ENCODE assay signal across 9 cellular contexts in the genomic region with DNA sequence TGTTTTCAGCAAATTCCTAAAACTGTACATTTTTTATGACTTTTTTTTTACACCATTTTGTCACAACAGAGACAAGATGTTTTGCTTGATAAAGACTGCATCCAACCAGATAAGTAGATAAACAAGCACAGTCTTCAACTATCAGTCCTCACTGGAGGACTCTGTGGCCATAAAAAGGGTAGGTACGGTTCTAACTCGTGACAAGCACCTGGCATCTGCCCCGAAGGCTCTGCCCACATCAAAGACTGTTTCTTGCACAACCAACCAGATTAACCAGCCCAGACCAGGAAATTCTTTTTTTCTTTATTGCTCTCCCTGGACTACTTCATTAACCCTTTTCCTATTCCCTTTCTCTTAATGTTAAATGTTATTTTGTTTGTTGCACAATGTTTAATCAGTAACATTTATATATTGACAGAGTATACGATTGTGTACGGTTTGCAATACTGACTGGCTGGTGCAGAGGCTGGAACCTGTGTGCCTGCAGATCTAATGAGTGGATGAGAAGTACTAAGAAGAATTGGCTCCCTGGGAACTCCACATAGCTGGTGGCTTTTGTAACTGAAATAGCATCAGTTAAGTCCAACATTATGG.
A peak's percentile ranks its signal among the peaks of the same experiment; 100 is the strongest.
DNase-seq lines count a peak whose midpoint lies in the region; ATAC-seq, FAIRE-seq and TF ChIP-seq lines count a peak whose summit lies in the region.
"Had no signal": no experiment of that assay in that cellular context is flagged by ENCODE, and none has a peak within 500 bp of the region (broad histone marks: within the 10 kb centered on the region; RNA-seq: fewer than 3 reads in every experiment).

No MANE protein-coding gene starts in this region.

- no peaks in the 10 kb centered on the region for H3K36me3 ChIP-seq in RWPE2 (ENCODE audit: low read depth)
- peaks cover 3 to 13% (median 7%) of the 10 kb centered on the region in 4 experiments; a peak in 7 of 8 replicates for H3K36me3 ChIP-seq in H1 (ENCODE audit: control insufficient read depth in 2 of 4, insufficient read depth in 4 of 4, low read length in 3 of 4)
- no peaks in the 10 kb centered on the region for H3K36me3 ChIP-seq in HAP-1 (replicated peaks)

- peak overlapping the region; percentile 97; the same call in 1 of the 2 replicates for H2AK5ac ChIP-seq in H1 (ENCODE audit: low read depth, low read length)

- no peaks in the 10 kb centered on the region for H3K9me3 ChIP-seq in RWPE2 (ENCODE audit: severe bottlenecking)
- H3K9me3 ChIP-seq in H1 (ENCODE audit: insufficient read depth in 2 of 2, low read depth in 1 of 2, low read length in 1 of 2): no peaks in the 10 kb centered on the region
- no peaks in the 10 kb centered on the region for H3K9me3 ChIP-seq in HAP-1

- peaks cover 12% of the 10 kb centered on the region for H3K4me1 ChIP-seq in RWPE2 (ENCODE audit: insufficient read depth, poor library complexity, severe bottlenecking)
- H3K4me1 ChIP-seq in H1 (replicated peaks in 1 of 4; ENCODE audit: control insufficient read depth in 3 of 4, insufficient read depth in 4 of 4, low read length in 3 of 4): peaks cover 21 to 41% (median 32%) of the 10 kb centered on the region in 4 experiments
- peaks cover 16% of the 10 kb centered on the region for H3K4me1 ChIP-seq in HAP-1

- H3K4me1 Mint-ChIP-seq in activated T-cell treated with anti-CD3 and anti-CD28 coated beads, Interleukin-2, amount 50 U/mL, for 24 hours (ENCODE audit: low read depth): peaks cover 83% of the 10 kb centered on the region
- peaks cover 10% of the 10 kb centered on the region for H3K4me1 Mint-ChIP-seq in chondrocyte (ENCODE audit: low read depth)

- in situ Hi-C loops in HAP-1 (cut with MboI; ENCODE audit: low sequenced_read_pairs): no loop called here

- TF ChIP-seq EP300 in H1 (IDR thresholded peaks at IDR 0.05; ENCODE audit: borderline replicate concordance in 1 of 2, low read depth in 2 of 2, low read length in 2 of 2): no peak

- H4K91ac ChIP-seq in H1 (replicated peaks; ENCODE audit: insufficient read length, low read length): peak overlapping the region; percentile 72

- TF ChIP-seq CTCF in RWPE2 (IDR thresholded peaks at IDR 0.05; ENCODE audit: poor library complexity, severe bottlenecking): no peak
- TF ChIP-seq CTCF in H1 (IDR thresholded peaks at IDR 0.05; ENCODE audit: control extremely low read depth in 1 of 3, insufficient read depth in 1 of 3, low read depth in 1 of 3, low read length in 3 of 3): no peak
- TF ChIP-seq CTCF in chondrocyte (IDR thresholded peaks at IDR 0.05): no peak

- H3K14ac ChIP-seq in H1 (ENCODE audit: insufficient read length): no peak overlapping the region

- no peak for DNase-seq in activated T-cell treated with anti-CD3 and anti-CD28 coated beads, Interleukin-2, amount 50 U/mL, for 24 hours
- DNase-seq in activated T-cell treated with anti-CD3 and anti-CD28 coated beads, Interleukin-2, amount 50 U/mL, for 48 hours: no peak
- DNase-seq in RWPE2 (ENCODE audit: low spot score) (no peak), H1 (ENCODE audit: low read depth in 1 of 2, low spot score in 2 of 2) (no peak), chondrocyte (ENCODE audit: low spot score) (no peak), posterior vena cava (ENCODE audit: low spot score) (no peak), HAP-1 (ENCODE audit: low spot score in 2 of 2) (no peak)
- DNase-seq in stimulated activated naive CD8-positive, alpha-beta T cell treated with anti-CD3 and anti-CD28 coated beads, Interleukin-15, Interleukin-2, amounts not matched to agents 100 U/mL and 50 U/mL, for 24 hours: no peak
- DNase-seq: activated B cell treated with CpG ODN at 0.5 μM for 24 hours had no signal

- WGBS in H1 (ENCODE audit: extremely low coverage in 1 of 2, insufficient coverage in 1 of 2, insufficient read length in 1 of 2, insufficient replicate concordance in 2 of 2, low coverage in 1 of 2, low lambda C conversion rate in 2 of 2, missing lambda C conversion rate in 1 of 2), 2 experiments: 90% methylated on average over 5 of the region's 5 CpGs; no CpG with 5 or more reads in 1 of the 2 experiments

- H3K79me2 ChIP-seq in H1 (ENCODE audit: control insufficient read depth in 1 of 2, insufficient read depth in 2 of 2, low read length in 2 of 2): peaks cover 4 to 44% of the 10 kb centered on the region in 2 experiments; a peak in 2 of 4 replicates

- peak overlapping the region; percentile 87 for H3K27ac Mint-ChIP-seq in activated T-cell treated with anti-CD3 and anti-CD28 coated beads, Interleukin-2, amount 50 U/mL, for 24 hours
- no peak overlapping the region for H3K27ac Mint-ChIP-seq in chondrocyte (ENCODE audit: unreplicated experiment)

- peak overlapping the region; percentile 59 for H2BK120ac ChIP-seq in H1 (replicated peaks; ENCODE audit: low read depth, low read length)

- CTCF ChIA-PET in H1 (lab: Charles Lee; ENCODE audit: partially characterized antibody): interaction anchor here (0.9 kb wide), 1 partner anchor 90 kb away, joined by 3 read pairs; no protein-coding TSS in a partner anchor

- H3K4me3 Mint-ChIP-seq in activated T-cell treated with anti-CD3 and anti-CD28 coated beads, Interleukin-2, amount 50 U/mL, for 24 hours: no peak overlapping the region
- H3K4me3 Mint-ChIP-seq in chondrocyte (ENCODE audit: unreplicated experiment): no peak overlapping the region
- H3K4me3 Mint-ChIP-seq: activated B cell treated with CpG ODN at 0.5 μM for 24 hours had no signal

- no peak overlapping the region for H3K56ac ChIP-seq in H1 (replicated peaks; ENCODE audit: insufficient read length, low read depth, low read length)

- peak overlapping the region; percentile 19; the same call in 1 of the 2 replicates for H2BK20ac ChIP-seq in H1 (ENCODE audit: low read length)

- peak overlapping the region; percentile 92 for H2BK5ac ChIP-seq in H1 (ENCODE audit: low read depth, low read length)

- H4K20me1 ChIP-seq in H1 (replicated peaks in 1 of 2; ENCODE audit: control insufficient read depth in 1 of 2, insufficient read depth in 2 of 2, low read length in 2 of 2): no peaks in the 10 kb centered on the region

- H3K27me3 ChIP-seq in RWPE2 (ENCODE audit: insufficient read depth, poor library complexity, severe bottlenecking) (no peaks in the 10 kb centered on the region), H1 (replicated peaks in 1 of 4; ENCODE audit: control insufficient read depth in 3 of 4, extremely low read depth in 1 of 4, insufficient read depth in 3 of 4, low read length in 3 of 4) (no peaks in the 10 kb centered on the region), HAP-1 (ENCODE audit: low read depth) (no peaks in the 10 kb centered on the region)

- peak; percentile 70 for ATAC-seq in RWPE2 (ENCODE audit: low read depth)
- peak; percentile 58 for ATAC-seq in stimulated activated naive CD8-positive, alpha-beta T cell treated with anti-CD3 and anti-CD28 coated beads, Interleukin-15, Interleukin-2, amounts not matched to agents 100 U/mL and 50 U/mL, for 24 hours

- peak overlapping the region; percentile 36 for H3K18ac ChIP-seq in H1 (ENCODE audit: extremely low read depth, low read length)

- H3K9ac ChIP-seq in H1 (replicated peaks in 1 of 4; ENCODE audit: extremely low read depth in 1 of 4, low read depth in 3 of 4, low read length in 3 of 4): no peak overlapping the region

- H2AFZ ChIP-seq in H1 (ENCODE audit: low read length): no peak overlapping the region

- POLR2A ChIA-PET in H1 (lab: Charles Lee; ENCODE audit: partially characterized antibody): interaction anchor here (0.6 to 9.5 kb wide), 12 partner anchors 14 to 564 kb away, joined by 3 to 113 read pairs (median 4); partner anchors contain the start of gene SERINC5

- no peak for FAIRE-seq in H1 (lab: Jason Lieb, UNC)

- peak overlapping the region; percentile 99; the same call in 1 of the 2 replicates for H2BK12ac ChIP-seq in H1 (ENCODE audit: low read depth, low read length)

- intact Hi-C loops in posterior vena cava (cut with DNase I): no loop called here

- no peak overlapping the region for H4K8ac ChIP-seq in H1 (ENCODE audit: extremely low read depth, insufficient read depth, low read length)

- no peaks in the 10 kb centered on the region for H3K9me3 Mint-ChIP-seq in activated T-cell treated with anti-CD3 and anti-CD28 coated beads, Interleukin-2, amount 50 U/mL, for 24 hours
- no peaks in the 10 kb centered on the region for H3K9me3 Mint-ChIP-seq in chondrocyte (ENCODE audit: low read depth)
- H3K9me3 Mint-ChIP-seq: activated B cell treated with CpG ODN at 0.5 μM for 24 hours had no signal

- TF ChIP-seq POLR2A in H1 (IDR thresholded peaks at IDR 0.05; ENCODE audit: control extremely low read depth in 1 of 2, low read depth in 2 of 2, low read length in 2 of 2): no peak

- H3K36me3 Mint-ChIP-seq in activated T-cell treated with anti-CD3 and anti-CD28 coated beads, Interleukin-2, amount 50 U/mL, for 24 hours (ENCODE audit: low read depth): peaks cover 23% of the 10 kb centered on the region
- H3K36me3 Mint-ChIP-seq in chondrocyte (ENCODE audit: low read depth): peaks cover 3% of the 10 kb centered on the region

- H3K4me3 ChIP-seq in RWPE2 (ENCODE audit: severe bottlenecking) (no peak overlapping the region), H1 (ENCODE audit: extremely low read depth in 1 of 4, insufficient read depth in 2 of 4, low read depth in 3 of 4, low read length in 4 of 4) (no peak overlapping the region), HAP-1 (no peak overlapping the region)

- H3K23me2 ChIP-seq in H1 (ENCODE audit: low read depth, low read length): no peaks in the 10 kb centered on the region; the same call in 1 of the 2 replicates

- H2BK15ac ChIP-seq in H1 (ENCODE audit: low read length): no peak overlapping the region; the same call in 1 of the 2 replicates

- no peak overlapping the region for H3K4me2 ChIP-seq in H1 (ENCODE audit: insufficient read depth in 1 of 2, low read depth in 2 of 2, low read length in 2 of 2)

- peak overlapping the region; percentile 50 for H4K5ac ChIP-seq in H1 (ENCODE audit: insufficient read length, low read depth, low read length)

- no peak overlapping the region for H3K27ac ChIP-seq in RWPE2 (ENCODE audit: poor library complexity, severe bottlenecking)
- H3K27ac ChIP-seq in H1 (ENCODE audit: low read depth, low read length): peak overlapping the region; percentile 39; the same call in 1 of the 2 replicates

- H3K79me1 ChIP-seq in H1 (ENCODE audit: low read depth, low read length): no peaks in the 10 kb centered on the region; the same call in 1 of the 2 replicates

- H3K4ac ChIP-seq in H1 (replicated peaks; ENCODE audit: insufficient read length, low read depth, low read length): no peak overlapping the region

- TF ChIP-seq RAD21 in H1 (IDR thresholded peaks at IDR 0.05 in 1 of 2, conservative IDR thresholded peaks at IDR 0.05 in 1 of 2; ENCODE audit: low read depth in 2 of 2, low read length in 2 of 2): no peak

- H3K27me3 Mint-ChIP-seq in activated T-cell treated with anti-CD3 and anti-CD28 coated beads, Interleukin-2, amount 50 U/mL, for 24 hours: no peaks in the 10 kb centered on the region
- H3K27me3 Mint-ChIP-seq in chondrocyte (ENCODE audit: low read depth): no peaks in the 10 kb centered on the region
- H3K27me3 Mint-ChIP-seq: activated B cell treated with CpG ODN at 0.5 μM for 24 hours had no signal

- H3K23ac ChIP-seq in H1 (ENCODE audit: insufficient read length): no peak overlapping the region

TF ChIP-seq in H1, 55 proteins besides CTCF, POLR2A, EP300 and RAD21 (continues in another document):
- no peak for TF ChIP-seq CREB1 (IDR thresholded peaks at IDR 0.05)
- TF ChIP-seq RXRA (IDR thresholded peaks at IDR 0.05; ENCODE audit: insufficient read depth, low read depth, low read length): no peak
- no peak for TF ChIP-seq PHF8 (conservative IDR thresholded peaks at IDR 0.05; ENCODE audit: low read depth, low read length)
